15 cellular contexts compared by ENCODE assay signal in the genomic region with DNA sequence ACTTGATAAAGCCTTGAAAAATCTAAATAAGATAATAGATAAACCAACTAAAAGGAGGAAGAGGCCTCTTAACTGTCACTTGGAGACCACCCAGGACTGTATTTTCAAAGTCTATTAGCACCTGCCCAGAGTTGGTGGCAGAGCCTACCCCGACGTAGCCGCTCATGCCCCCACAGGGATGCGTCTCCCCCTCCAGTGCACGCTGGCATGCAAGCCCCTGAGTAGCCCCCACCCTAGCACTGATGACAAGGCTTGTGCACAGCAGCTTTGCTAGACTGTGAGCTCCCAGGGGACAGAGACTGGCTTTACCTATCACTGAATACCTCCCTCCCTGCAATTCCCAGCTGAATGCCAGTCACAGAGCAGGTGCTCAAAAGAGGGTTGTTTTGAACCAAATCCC. TPM values are rescaled to one million over a fixed set of nuclear protein-coding genes. Genes with fewer than 3 reads are reported as not detected.
"Had no signal": no experiment of that assay in that cellular context is flagged by ENCODE, and none has a peak within 500 bp of the region (broad histone marks: within the 10 kb centered on the region; RNA-seq: fewer than 3 reads in every experiment).

No MANE protein-coding gene starts in this region.

- H3K4me1 ChIP-seq: uterus had no signal

- H3K27ac ChIP-seq: right atrium auricular region, suprapubic skin, thyroid gland, upper lobe of left lung, uterus had no signal

- H3K36me3 ChIP-seq: heart left ventricle, right atrium auricular region, suprapubic skin, thyroid gland, upper lobe of left lung, uterus had no signal

- H3K4me3 ChIP-seq: heart left ventricle, mucosa of descending colon, right atrium auricular region, suprapubic skin, thyroid gland, upper lobe of left lung, uterus had no signal

- H3K9me3 ChIP-seq: heart left ventricle, mucosa of descending colon, right atrium auricular region, suprapubic skin, thyroid gland, upper lobe of left lung, uterus had no signal

- H3K27me3 ChIP-seq: right atrium auricular region, suprapubic skin, thyroid gland, upper lobe of left lung, uterus had no signal

- DNase-seq: effector memory CD4-positive, alpha-beta T cell; heart left ventricle; hippocampal formation; left ventricle myocardium superior; naive thymus-derived CD8-positive, alpha-beta T cell; posterior cingulate gyrus; stimulated activated CD4-positive, alpha-beta T cell treated with anti-CD3 and anti-CD28 coated beads, Interleukin-12 subunit alpha, Interleukin-12 subunit beta, amount 100 ng/mL, for 4 hours; stimulated activated CD4-positive, alpha-beta T cell treated with anti-CD3 and anti-CD28 coated beads, Interleukin-2, amount 100 ng/mL, for 48 hours; stimulated activated naive CD8-positive, alpha-beta T cell treated with anti-CD3 and anti-CD28 coated beads, Interleukin-15, Interleukin-2, amounts not matched to agents 100 U/mL and 50 U/mL, for 24 hours; thyroid gland; upper lobe of left lung; uterus had no signal

RNA-seq across cellular contexts. Expression of a gene that starts 54.1 kb away (rescaled TPM):
- total RNA-seq: naive thymus-derived CD8-positive, alpha-beta T cell had no signal
